In genomic region chr1:153945795-153946621, GRCh38 we compare ENCODE assay signal across 1 cellular context.
A peak's percentile ranks its signal among the peaks of the same experiment; 100 is the strongest.
TF ChIP-seq lines count a peak whose summit lies in the region.

No MANE protein-coding gene starts in this region.

TF ChIP-seq in K562, 482 proteins besides CTCF, POLR2A, EP300 and RAD21 (continued from another document and continues in another):
- TF ChIP-seq NR2C2 (CRISPR knock-in tag; IDR thresholded peaks at IDR 0.05), result peak; percentile 74; the same call in 1 of the 2 replicates
- no peak; the same call in 1 of the 2 replicates for TF ChIP-seq NR2C2 (tag; IDR thresholded peaks at IDR 0.05)
- TF ChIP-seq EGR1 (conservative IDR thresholded peaks at IDR 0.05), result peak; percentile 36
- peak; percentile 25; the same call in 1 of the 2 replicates for TF ChIP-seq ETV5 (CRISPR knock-in tag; IDR thresholded peaks at IDR 0.05; ENCODE audit: low read depth)
- no peak for TF ChIP-seq BRF1 (IDR thresholded peaks at IDR 0.05; ENCODE audit: borderline replicate concordance, extremely low read depth, insufficient read length)
- no peak for TF ChIP-seq CC2D1A (IDR thresholded peaks at IDR 0.05)
- no peak for TF ChIP-seq TRIM28 (IDR thresholded peaks at IDR 0.05)
- no peak for TF ChIP-seq BCL6 (CRISPR knock-in tag; IDR thresholded peaks at IDR 0.05)
- TF ChIP-seq POLR2AphosphoS2 (IDR thresholded peaks at IDR 0.05; ENCODE audit: low read length), result 0 out of 2 replicates have a peak, but pooled peaks have one; percentile 49
- no peak for TF ChIP-seq ARID3B (CRISPR knock-in tag; IDR thresholded peaks at IDR 0.05; ENCODE audit: borderline replicate concordance)
- TF ChIP-seq NCOA4 (IDR thresholded peaks at IDR 0.05; ENCODE audit: partially characterized antibody), result no peak
- no peak for TF ChIP-seq ZNF146 (CRISPR knock-in tag; IDR thresholded peaks at IDR 0.05; ENCODE audit: unreplicated experiment)
- no peak for TF ChIP-seq CBX2 (IDR thresholded peaks at IDR 0.05; ENCODE audit: insufficient read depth, low read length, poor library complexity, severe bottlenecking)
- no peak for TF ChIP-seq SMAD3 (CRISPR knock-in tag; conservative IDR thresholded peaks at IDR 0.05)
- TF ChIP-seq NEUROD1 (IDR thresholded peaks at IDR 0.05; ENCODE audit: borderline replicate concordance, low read depth, low read length, partially characterized antibody), result no peak
- TF ChIP-seq CCNT2 (IDR thresholded peaks at IDR 0.05; ENCODE audit: borderline replicate concordance, extremely low read depth, insufficient read length, low read depth, low read length), result peak; percentile 23
- TF ChIP-seq SNAPC5 (CRISPR knock-in tag; IDR thresholded peaks at IDR 0.05), result no peak
- no peak for TF ChIP-seq SMARCB1 (IDR thresholded peaks at IDR 0.05; ENCODE audit: insufficient read length, low read depth)
- no peak for TF ChIP-seq ZBTB49 (CRISPR knock-in tag; IDR thresholded peaks at IDR 0.05; ENCODE audit: borderline replicate concordance)
- TF ChIP-seq GTF2B (IDR thresholded peaks at IDR 0.05; ENCODE audit: extremely low read depth, insufficient read length), result no peak
- TF ChIP-seq ZNF239 (CRISPR knock-in tag; IDR thresholded peaks at IDR 0.05), result no peak
- TF ChIP-seq ZSCAN32 (CRISPR knock-in tag; IDR thresholded peaks at IDR 0.05), result no peak
- TF ChIP-seq ELF4 (CRISPR knock-in tag; IDR thresholded peaks at IDR 0.05), result no peak; the same call in 1 of the 2 replicates
- TF ChIP-seq BCLAF1 (IDR thresholded peaks at IDR 0.05; ENCODE audit: borderline replicate concordance in 1 of 2, control insufficient read depth in 1 of 2, low read depth in 2 of 2, low read length in 1 of 2), result no peak
- TF ChIP-seq MIER1 (IDR thresholded peaks at IDR 0.05; ENCODE audit: low read depth), result no peak
- no peak for TF ChIP-seq CLOCK (CRISPR knock-in tag; IDR thresholded peaks at IDR 0.05; ENCODE audit: borderline replicate concordance)
- no peak for TF ChIP-seq THRA (IDR thresholded peaks at IDR 0.05)
- TF ChIP-seq ZNF232 (CRISPR knock-in tag; IDR thresholded peaks at IDR 0.05), result 0 out of 2 replicates have a peak, but pooled peaks have one; percentile 17
- TF ChIP-seq ZNF589 (CRISPR knock-in tag; IDR thresholded peaks at IDR 0.05; ENCODE audit: low read depth), result peak; percentile 67; the same call in 1 of the 2 replicates
- no peak for TF ChIP-seq ZBTB26 (CRISPR knock-in tag; IDR thresholded peaks at IDR 0.05)
- no peak for TF ChIP-seq ZNF561 (CRISPR knock-in tag; conservative IDR thresholded peaks at IDR 0.05)
- no peak for TF ChIP-seq SMARCA5 (IDR thresholded peaks at IDR 0.05)
- TF ChIP-seq ZNF79 (CRISPR knock-in tag; IDR thresholded peaks at IDR 0.05; ENCODE audit: low read depth), result no peak
- TF ChIP-seq NR4A1 (CRISPR knock-in tag; IDR thresholded peaks at IDR 0.05), result peak; percentile 56; the same call in 1 of the 2 replicates
- no peak for TF ChIP-seq NR4A1 (tag; IDR thresholded peaks at IDR 0.05)
- TF ChIP-seq HNRNPH1 (optimal IDR thresholded peaks at IDR 0.05; ENCODE audit: low read depth, low read length), result no peak
- TF ChIP-seq RHOXF2B (CRISPR knock-in tag; conservative IDR thresholded peaks at IDR 0.05), result no peak
- TF ChIP-seq ZNF699 (CRISPR knock-in tag; IDR thresholded peaks at IDR 0.05; ENCODE audit: insufficient replicate concordance), result no peak
- TF ChIP-seq HOXB6 (CRISPR knock-in tag; IDR thresholded peaks at IDR 0.05; ENCODE audit: borderline replicate concordance), result no peak
- TF ChIP-seq SRSF1 (IDR thresholded peaks at IDR 0.05; ENCODE audit: low read depth, low read length), result no peak
- no peak for TF ChIP-seq KDM1A (IDR thresholded peaks at IDR 0.05)
- peak; percentile 73; the same call in 1 of the 2 replicates for TF ChIP-seq NKRF (IDR thresholded peaks at IDR 0.05; ENCODE audit: borderline replicate concordance)
- TF ChIP-seq TCF7L2 (IDR thresholded peaks at IDR 0.05; ENCODE audit: low read depth, low read length), result no peak
- TF ChIP-seq SOX6 (IDR thresholded peaks at IDR 0.05), result no peak
